1 cellular context compared by ENCODE assay signal in genomic region chr6:5108536-5108935, GRCh38.
TF ChIP-seq lines count a peak whose summit lies in the region.

No MANE protein-coding gene starts in this region.

TF ChIP-seq in GM23338, 12 proteins besides CTCF, POLR2A, EP300 and RAD21:
- TF ChIP-seq ETS1 (IDR thresholded peaks at IDR 0.05) = no peak
